22 cellular contexts compared by ENCODE assay signal in the genomic region with DNA sequence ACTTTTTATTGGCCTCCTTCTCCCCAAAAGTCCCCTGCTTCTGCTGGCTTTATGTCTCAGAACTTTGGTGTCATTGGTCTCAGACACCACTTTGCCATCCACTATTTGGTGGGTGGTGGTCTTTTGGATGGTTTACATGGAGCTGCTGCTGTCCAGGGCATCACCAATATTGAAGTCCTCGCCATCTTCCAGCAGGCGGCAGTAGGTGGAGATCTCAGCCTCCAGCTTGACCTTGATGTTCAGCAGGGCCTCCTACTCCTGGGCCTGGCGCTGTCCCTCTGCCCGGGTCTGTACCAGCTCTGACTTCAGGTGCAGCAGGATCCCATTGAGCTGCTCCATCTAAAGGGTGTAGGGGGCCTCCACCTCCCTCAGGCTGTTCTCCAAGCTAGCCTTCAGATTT.
"Had no signal": no experiment of that assay in that cellular context is flagged by ENCODE, and none has a peak within 500 bp of the region (broad histone marks: within the 10 kb centered on the region; RNA-seq: fewer than 3 reads in every experiment).

No MANE protein-coding gene starts in this region.

- H3K4me1 Mint-ChIP-seq: activated B cell treated with CpG ODN at 0.5 μM for 24 hours; immature natural killer cell; nephron; stimulated activated effector memory CD8-positive, alpha-beta T cell treated with anti-CD3 and anti-CD28 coated beads, Interleukin-12 subunit alpha, Interleukin-12 subunit beta, amount 100 ng/mL, for 72 hours had no signal

- H3K9ac ChIP-seq: parathyroid adenoma had no signal

- H3K4me2 ChIP-seq: smooth muscle cell had no signal

- H3K27me3 ChIP-seq: body of pancreas, stomach had no signal

- H3K4me3 ChIP-seq: body of pancreas, esophagus muscularis mucosa, heart right ventricle, left ventricle myocardium inferior, smooth muscle cell, stomach had no signal

- H3K79me2 ChIP-seq: parathyroid adenoma had no signal

- H3K27ac ChIP-seq: body of pancreas, esophagus muscularis mucosa, heart right ventricle, left ventricle myocardium inferior, parathyroid adenoma, stomach had no signal

- H3K9me3 Mint-ChIP-seq: activated B cell treated with CpG ODN at 0.5 μM for 24 hours; activated CD8-positive, alpha-beta T cell treated with anti-CD3 and anti-CD28 coated beads for 36 hours had no signal

- H3K27ac Mint-ChIP-seq: activated B cell treated with CpG ODN at 0.5 μM for 24 hours; activated CD8-positive, alpha-beta T cell treated with anti-CD3 and anti-CD28 coated beads for 36 hours; activated naive CD4-positive, alpha-beta T cell treated with anti-CD3 and anti-CD28 coated beads for 36 hours; activated T-cell treated with anti-CD3 and anti-CD28 coated beads, Interleukin-2, amount 50 U/mL, for 24 hours; immature natural killer cell; nephron; stimulated activated effector memory CD8-positive, alpha-beta T cell treated with anti-CD3 and anti-CD28 coated beads, Interleukin-12 subunit alpha, Interleukin-12 subunit beta, amount 100 ng/mL, for 72 hours had no signal

- H3K9me3 ChIP-seq: body of pancreas, esophagus muscularis mucosa, heart right ventricle, left ventricle myocardium inferior, stomach had no signal

- H3K4me1 ChIP-seq: body of pancreas, esophagus muscularis mucosa, left ventricle myocardium inferior, parathyroid adenoma, stomach had no signal

- DNase-seq: activated B cell treated with CpG ODN at 0.5 μM for 24 hours; activated CD4-positive, alpha-beta T cell treated with anti-CD3 and anti-CD28 coated beads for 48 hours; activated CD8-positive, alpha-beta T cell treated with anti-CD3 and anti-CD28 coated beads for 36 hours; activated naive CD4-positive, alpha-beta T cell treated with anti-CD3 and anti-CD28 coated beads for 36 hours; activated T-cell treated with anti-CD3 and anti-CD28 coated beads, Interleukin-2, amount 50 U/mL, for 24 hours; body of pancreas; central memory CD4-positive, alpha-beta T cell; effector CD4-positive, alpha-beta T cell; heart right ventricle; immature natural killer cell; kidney glomerular epithelial cell; left ventricle myocardium inferior; mammary epithelial cell; midbrain; stimulated activated CD4-positive, alpha-beta T cell treated with anti-CD3 and anti-CD28 coated beads, Interleukin-4, amount 100 ng/mL, for 1 hour; stomach had no signal

- H3K36me3 ChIP-seq: esophagus muscularis mucosa, heart right ventricle, left ventricle myocardium inferior, stomach had no signal

- H2AFZ ChIP-seq: parathyroid adenoma had no signal

- H3K27me3 Mint-ChIP-seq: activated CD8-positive, alpha-beta T cell treated with anti-CD3 and anti-CD28 coated beads for 36 hours; activated T-cell treated with anti-CD3 and anti-CD28 coated beads, Interleukin-2, amount 50 U/mL, for 24 hours had no signal

- H3K4me3 Mint-ChIP-seq: activated B cell treated with CpG ODN at 0.5 μM for 24 hours; activated CD8-positive, alpha-beta T cell treated with anti-CD3 and anti-CD28 coated beads for 36 hours; activated naive CD4-positive, alpha-beta T cell treated with anti-CD3 and anti-CD28 coated beads for 36 hours; activated T-cell treated with anti-CD3 and anti-CD28 coated beads, Interleukin-2, amount 50 U/mL, for 24 hours; immature natural killer cell; nephron; stimulated activated effector memory CD8-positive, alpha-beta T cell treated with anti-CD3 and anti-CD28 coated beads, Interleukin-12 subunit alpha, Interleukin-12 subunit beta, amount 100 ng/mL, for 72 hours had no signal

- ATAC-seq: activated CD8-positive, alpha-beta T cell treated with anti-CD3 and anti-CD28 coated beads for 36 hours; body of pancreas; heart right ventricle; sciatic nerve; stimulated activated effector memory CD8-positive, alpha-beta T cell treated with anti-CD3 and anti-CD28 coated beads, Interleukin-12 subunit alpha, Interleukin-12 subunit beta, amount 100 ng/mL, for 72 hours had no signal

- H3K36me3 Mint-ChIP-seq: immature natural killer cell; stimulated activated effector memory CD8-positive, alpha-beta T cell treated with anti-CD3 and anti-CD28 coated beads, Interleukin-12 subunit alpha, Interleukin-12 subunit beta, amount 100 ng/mL, for 72 hours had no signal
